20 cellular contexts compared by ENCODE assay signal in genomic region chr13:100230813-100231575, GRCh38.
A peak's percentile ranks its signal among the peaks of the same experiment; 100 is the strongest.
DNase-seq lines count a peak whose midpoint lies in the region; ATAC-seq and TF ChIP-seq lines count a peak whose summit lies in the region.
"Had no signal": no experiment of that assay in that cellular context is flagged by ENCODE, and none has a peak within 500 bp of the region (broad histone marks: within the 10 kb centered on the region; RNA-seq: fewer than 3 reads in every experiment).

No MANE protein-coding gene starts in this region.

- H3K27ac ChIP-seq in HUES64 (ENCODE audit: low read depth, low read length) (0 out of 2 replicates have a peak overlapping the region, but pooled peaks have one; percentile 19), prostate gland (peak overlapping the region; percentile 68 to 76), mammary epithelial cell (ENCODE audit: insufficient read depth, low read depth, low read length) (no peak overlapping the region), PC-3 (ENCODE audit: low read length) (no peak overlapping the region)
- H3K27ac ChIP-seq: psoas muscle, SK-N-MC had no signal

- H3K4me2 ChIP-seq in mammary epithelial cell (ENCODE audit: insufficient read depth, low read depth, low read length) = no peak overlapping the region
- no peak overlapping the region for H3K4me2 ChIP-seq in PC-3 (ENCODE audit: low read length)
- H3K4me2 ChIP-seq: smooth muscle cell had no signal

- no peak for TF ChIP-seq POLR2A in prostate gland (IDR thresholded peaks at IDR 0.05)

- CTCF ChIA-PET in mammary epithelial cell (lab: Charles Lee; ENCODE audit: low non-redundant PET) (interaction anchor here (0.6 kb wide), 1 partner anchor 19 kb away, joined by 4 read pairs; no protein-coding TSS in a partner anchor), PC-3 (lab: Charles Lee) (no interaction called here)

- no peaks in the 10 kb centered on the region for H4K20me1 ChIP-seq in mammary epithelial cell (ENCODE audit: insufficient read depth, low read length)
- H4K20me1 ChIP-seq in PC-3 (ENCODE audit: low read length) = no peaks in the 10 kb centered on the region

- no peak overlapping the region for H2AFZ ChIP-seq in mammary epithelial cell (ENCODE audit: low read depth, low read length)
- no peak overlapping the region for H2AFZ ChIP-seq in PC-3 (ENCODE audit: low read length)

- H3K4me3 ChIP-seq in HUES64 (ENCODE audit: low read length) = no peak overlapping the region
- no peak overlapping the region for H3K4me3 ChIP-seq in prostate gland
- H3K4me3 ChIP-seq in mammary epithelial cell (replicated peaks in 1 of 3; ENCODE audit: insufficient read depth in 1 of 3, low read depth in 2 of 3, low read length in 3 of 3) = no peak overlapping the region
- H3K4me3 ChIP-seq in PC-3 (ENCODE audit: low read length) = no peak overlapping the region
- H3K4me3 ChIP-seq: psoas muscle, SK-N-MC, smooth muscle cell had no signal

- 90% methylated on average over 6 of the region's 6 CpGs for WGBS in HUES64
- WGBS in prostate gland = 83% methylated on average over 6 of the region's 6 CpGs
- 94% methylated on average over 6 of the region's 6 CpGs for WGBS in mammary epithelial cell (ENCODE audit: low coverage, missing lambda C conversion rate)

- in situ Hi-C loops in mammary epithelial cell (cut with MboI; ENCODE audit: low sequenced_read_pairs in 2 of 2) = loop anchor here (10.0 to 25.0 kb wide), 3 partner anchors 281 to 569 kb away; no protein-coding TSS in a partner anchor

- BruUV-seq in mammary epithelial cell (replicated peaks; lab: Mats Ljungman, UMichigan) (no TSS peak), PC-3 (replicated peaks; lab: Mats Ljungman, UMichigan) (no TSS peak)

- TF ChIP-seq CTCF in prostate gland (IDR thresholded peaks at IDR 0.05) (no peak), mammary epithelial cell (conservative IDR thresholded peaks at IDR 0.05 in 1 of 2, IDR thresholded peaks at IDR 0.05 in 1 of 2; ENCODE audit: extremely low read depth in 1 of 2, insufficient read depth in 1 of 2, low read depth in 1 of 2, low read length in 2 of 2) (no peak), PC-3 (conservative IDR thresholded peaks at IDR 0.05; ENCODE audit: low read depth, low read length) (no peak)

- H3K79me2 ChIP-seq in mammary epithelial cell (ENCODE audit: insufficient read depth, low read length) (no peaks in the 10 kb centered on the region), PC-3 (ENCODE audit: low read length) (no peaks in the 10 kb centered on the region)

- ATAC-seq in esophagus mucosa (peak; percentile 84), HG03565 (IDR thresholded peaks at IDR 0.05; ENCODE audit: unreplicated experiment) (no peak), PC-3 (no peak)
- ATAC-seq: natural killer cell treated with Interleukin-12 subunit alpha and Interleukin-12 subunit beta and Interleukin-15 and Interleukin-18, amount 100 ng/mL, for 72 hours had no signal

- dilution Hi-C loops in mammary epithelial cell (cut with HindIII; ENCODE audit: low sequenced_read_pairs) = loop anchor here (5.0 kb wide), 1 partner anchor 299 kb away; no protein-coding TSS in a partner anchor

- no peaks in the 10 kb centered on the region for H3K27me3 ChIP-seq in HUES64 (ENCODE audit: insufficient read depth, low read length)
- H3K27me3 ChIP-seq in prostate gland (replicated peaks; ENCODE audit: insufficient read depth) = no peaks in the 10 kb centered on the region
- no peaks in the 10 kb centered on the region for H3K27me3 ChIP-seq in mammary epithelial cell (ENCODE audit: insufficient read depth, low read length)
- H3K27me3 ChIP-seq in PC-3 (ENCODE audit: low read length) = no peaks in the 10 kb centered on the region

- POLR2A ChIA-PET in PC-3 (lab: Charles Lee; ENCODE audit: unreplicated experiment) = no interaction called here

- no peaks in the 10 kb centered on the region for H3K9me3 ChIP-seq in HUES64 (ENCODE audit: insufficient read depth, low read depth, low read length)
- no peaks in the 10 kb centered on the region for H3K9me3 ChIP-seq in prostate gland
- peaks cover 4% of the 10 kb centered on the region for H3K9me3 ChIP-seq in mammary epithelial cell (replicated peaks; ENCODE audit: insufficient read depth, low read length)
- H3K9me3 ChIP-seq in PC-3 (ENCODE audit: low read length) = no peaks in the 10 kb centered on the region
- H3K9me3 ChIP-seq: psoas muscle had no signal

- intact Hi-C loops in prostate gland (cut with DNase I) = loop anchor here (10.0 kb wide), 2 partner anchors 284 to 616 kb away; no protein-coding TSS in a partner anchor
- intact Hi-C loops in mammary epithelial cell (cut with micrococcal nuclease) = no loop called here
- intact Hi-C loops in PC-3 (cut with micrococcal nuclease) = no loop called here

- H3K4me1 ChIP-seq in HUES64 (ENCODE audit: insufficient read depth, low read length) (peaks cover 40% of the 10 kb centered on the region), prostate gland (replicated peaks) (peaks cover 8% of the 10 kb centered on the region), mammary epithelial cell (ENCODE audit: insufficient read depth, low read length) (peaks cover 17% of the 10 kb centered on the region), PC-3 (ENCODE audit: insufficient read depth, low read length) (no peaks in the 10 kb centered on the region; the same call in 1 of the 2 replicates)
- H3K4me1 ChIP-seq: psoas muscle had no signal

- H3K9me2 ChIP-seq in PC-3 (replicated peaks; ENCODE audit: low read length) = no peaks in the 10 kb centered on the region

- H3K36me3 ChIP-seq in HUES64 (ENCODE audit: insufficient read depth, low read length) = no peaks in the 10 kb centered on the region
- H3K36me3 ChIP-seq in prostate gland = no peaks in the 10 kb centered on the region
- H3K36me3 ChIP-seq in mammary epithelial cell (ENCODE audit: insufficient read depth, low read length) = no peaks in the 10 kb centered on the region
- no peaks in the 10 kb centered on the region for H3K36me3 ChIP-seq in PC-3 (ENCODE audit: low read depth, low read length)

- H3F3A ChIP-seq in PC-3 (ENCODE audit: low read length, unreplicated experiment) = no peaks in the 10 kb centered on the region

- peak; percentile 9 to 57 for DNase-seq in NCI-H524 (lab: John Stamatoyannopoulos, UW)
- DNase-seq in NCI-H524 treated with DMSO at 0.1 percent for 48 hours (lab: John Stamatoyannopoulos, UW) = no peak
- DNase-seq in prostate gland (ENCODE audit: low spot score) = no peak
- DNase-seq in mammary epithelial cell = no peak
- DNase-seq in PC-3 = no peak
- DNase-seq: activated CD4-positive, alpha-beta T cell treated with anti-CD3 and anti-CD28 coated beads for 4 hours; DMS79 treated with DMSO at 0.1 percent for 48 hours; HCEC 1CT; KBM-7; NCI-H1048; NCI-H774; psoas muscle; stimulated activated CD4-positive, alpha-beta T cell treated with anti-CD3 and anti-CD28 coated beads, Interleukin-4, amount 100 ng/mL, for 24 hours; T1000 had no signal

- H3K9ac ChIP-seq in HUES64 (ENCODE audit: low read depth, low read length) (0 out of 2 replicates have a peak overlapping the region, but pooled peaks have one; percentile 6), mammary epithelial cell (ENCODE audit: insufficient read depth, low read length) (no peak overlapping the region), PC-3 (ENCODE audit: low read length) (no peak overlapping the region)

Comparison
In these comparisons a context has a peak if more than half of its experiments do, and no peak if none do; other contexts are left out.
1. DNase-seq: peak in NCI-H524 (2 of 2); none in NCI-H524 treated with DMSO at 0.1 percent for 48 hours (single experiment), prostate gland (single experiment), mammary epithelial cell (single experiment) and PC-3 (single experiment).
2. H3K27ac ChIP-seq: peak in HUES64 (single experiment) and prostate gland (2 of 2); none in mammary epithelial cell (single experiment) and PC-3 (single experiment).